In genomic region chr18:45449761-45450227, GRCh38 we compare ENCODE assay signal across 10 cellular contexts.
DNase-seq lines count a peak whose midpoint lies in the region; ATAC-seq and TF ChIP-seq lines count a peak whose summit lies in the region.
"Had no signal": no experiment of that assay in that cellular context is flagged by ENCODE, and none has a peak within 500 bp of the region (broad histone marks: within the 10 kb centered on the region; RNA-seq: fewer than 3 reads in every experiment).

No MANE protein-coding gene starts in this region.

- H3K4me1 ChIP-seq in adipocyte (ENCODE audit: control insufficient read depth, insufficient read depth, low read length) = peaks cover 57% of the 10 kb centered on the region

- DNase-seq in GM04504 (ENCODE audit: low read depth) (peak; percentile 7), adipocyte (ENCODE audit: low read depth) (peak; percentile 30), left cardiac atrium (peak; percentile 69), retinal pigment epithelial cell (ENCODE audit: low read depth) (peak; percentile 31), NK-92 (lab: John Stamatoyannopoulos, UW; ENCODE audit: unreplicated experiment) (no peak), T-helper 9 cell (no peak), iPS-NIHi11 (ENCODE audit: low spot score) (no peak)
- no peak for DNase-seq in activated effector memory CD4-positive, alpha-beta T cell treated with Interleukin-2 at 50 U/mL for 16 hours
- DNase-seq: activated CD8-positive, alpha-beta T cell treated with anti-CD3 and anti-CD28 coated beads for 36 hours; naive thymus-derived CD8-positive, alpha-beta T cell had no signal

- intact Hi-C loops in left cardiac atrium (cut with DNase I) = no loop called here

- peak; percentile 73 to 93 for ATAC-seq in left cardiac atrium
- ATAC-seq: activated CD8-positive, alpha-beta T cell treated with anti-CD3 and anti-CD28 coated beads for 36 hours; naive thymus-derived CD8-positive, alpha-beta T cell had no signal

- peak overlapping the region; percentile 69 for H3K9ac ChIP-seq in adipocyte (ENCODE audit: low read length)

- no peaks in the 10 kb centered on the region for H3K36me3 ChIP-seq in adipocyte (ENCODE audit: control insufficient read depth, insufficient read depth, low read length, severe bottlenecking)

- H3K9me3 ChIP-seq in adipocyte (ENCODE audit: control insufficient read depth, low read length) = no peaks in the 10 kb centered on the region

- TF ChIP-seq CTCF in retinal pigment epithelial cell (conservative IDR thresholded peaks at IDR 0.05; ENCODE audit: low read depth, low read length) = no peak

- H3K4me3 ChIP-seq in adipocyte (ENCODE audit: low read length) (no peak overlapping the region), retinal pigment epithelial cell (ENCODE audit: low read length) (no peak overlapping the region)

- H3K27me3 ChIP-seq in adipocyte (replicated peaks; ENCODE audit: control insufficient read depth, insufficient read depth, low read length) = no peaks in the 10 kb centered on the region

Comparison
In these comparisons a context has a peak if more than half of its experiments do, and no peak if none do; other contexts are left out.
1. DNase-seq: peak in GM04504 (single experiment), adipocyte (single experiment), left cardiac atrium (single experiment) and retinal pigment epithelial cell (single experiment); none in NK-92 (single experiment), activated effector memory CD4-positive, alpha-beta T cell treated with Interleukin-2 at 50 U/mL for 16 hours (single experiment), T-helper 9 cell (single experiment) and iPS-NIHi11 (single experiment).